Comparison of ENCODE assay signal across 8 cellular contexts in the genomic region with DNA sequence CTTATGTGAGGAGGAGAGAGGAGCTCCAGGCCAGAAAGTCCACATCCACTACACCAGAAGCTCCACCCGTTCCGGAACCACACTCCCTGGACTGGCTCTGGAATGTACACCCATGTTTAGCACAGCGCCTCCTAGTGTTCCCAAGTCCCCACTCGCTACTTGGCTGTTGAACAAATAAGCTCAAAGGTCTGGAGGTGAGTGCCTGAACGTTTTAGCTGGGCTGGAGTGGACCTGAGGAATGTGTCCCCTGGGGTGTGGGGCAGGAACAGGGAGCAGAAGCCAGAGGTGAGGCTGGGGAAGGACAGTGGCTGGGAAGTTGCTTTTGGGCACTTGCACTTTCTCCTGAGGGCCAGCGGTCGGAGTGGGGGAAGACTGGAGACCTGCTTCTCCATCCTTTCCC.
DNase-seq lines count a peak whose midpoint lies in the region; ATAC-seq, FAIRE-seq and TF ChIP-seq lines count a peak whose summit lies in the region.

No MANE protein-coding gene starts in this region.

- H3K4me3 ChIP-seq in BE2C (ENCODE audit: low read depth, low read length), result no peak overlapping the region
- no peak overlapping the region for H3K4me3 ChIP-seq in upper lobe of right lung

- H3K4me1 ChIP-seq in BE2C, result peaks cover 6% of the 10 kb centered on the region; the same call in 1 of the 2 replicates
- H3K4me1 ChIP-seq in upper lobe of right lung, result no peaks in the 10 kb centered on the region

- no peak for TF ChIP-seq POLR2A in H54 (IDR thresholded peaks at IDR 0.05; ENCODE audit: low read depth, low read length)

- TF ChIP-seq CTCF in BE2C (IDR thresholded peaks at IDR 0.05; ENCODE audit: low read depth, low read length), result peak; percentile 67
- TF ChIP-seq CTCF in upper lobe of right lung (IDR thresholded peaks at IDR 0.05), result no peak

- DNase-seq in BE2C, result peak; percentile 54
- DNase-seq in H54 (ENCODE audit: insufficient read length, low spot score), result peak; percentile 49
- peak; percentile 38 for DNase-seq in activated naive CD4-positive, alpha-beta T cell treated with anti-CD3 and anti-CD28 coated beads, Interleukin-2, amount 10 ng/mL, durations not matched to agents 7 days and 5 days
- DNase-seq in islet precursor cell, result peak; percentile 67
- DNase-seq in upper lobe of right lung, result no peak
- DNase-seq in NCI-H1436 treated with DMSO at 0.1 percent for 48 hours (lab: John Stamatoyannopoulos, UW), result no peak
- DNase-seq in ureter (ENCODE audit: low spot score), result no peak

- H3K4me3 Mint-ChIP-seq in activated naive CD4-positive, alpha-beta T cell treated with anti-CD3 and anti-CD28 coated beads, Interleukin-2, amount 10 ng/mL, durations not matched to agents 7 days and 5 days, result no peak overlapping the region

- H3K4me1 Mint-ChIP-seq in activated naive CD4-positive, alpha-beta T cell treated with anti-CD3 and anti-CD28 coated beads, Interleukin-2, amount 10 ng/mL, durations not matched to agents 7 days and 5 days, result no peaks in the 10 kb centered on the region

- no peak for FAIRE-seq in H54 (lab: Jason Lieb, UNC)

- H3K27ac Mint-ChIP-seq in activated naive CD4-positive, alpha-beta T cell treated with anti-CD3 and anti-CD28 coated beads, Interleukin-2, amount 10 ng/mL, durations not matched to agents 7 days and 5 days, result no peak overlapping the region

- H3K27me3 Mint-ChIP-seq in activated naive CD4-positive, alpha-beta T cell treated with anti-CD3 and anti-CD28 coated beads, Interleukin-2, amount 10 ng/mL, durations not matched to agents 7 days and 5 days, result peaks cover 11% of the 10 kb centered on the region

- no peaks in the 10 kb centered on the region for H3K9me3 Mint-ChIP-seq in activated naive CD4-positive, alpha-beta T cell treated with anti-CD3 and anti-CD28 coated beads, Interleukin-2, amount 10 ng/mL, durations not matched to agents 7 days and 5 days

- H3K27me3 ChIP-seq in BE2C (no peaks in the 10 kb centered on the region), upper lobe of right lung (no peaks in the 10 kb centered on the region)

- H3K27ac ChIP-seq in upper lobe of right lung, result no peak overlapping the region

- ATAC-seq in upper lobe of right lung, result peak; percentile 80
- ATAC-seq in HG03571 (IDR thresholded peaks at IDR 0.05; ENCODE audit: unreplicated experiment), result no peak

- H3K36me3 Mint-ChIP-seq in activated naive CD4-positive, alpha-beta T cell treated with anti-CD3 and anti-CD28 coated beads, Interleukin-2, amount 10 ng/mL, durations not matched to agents 7 days and 5 days, result no peaks in the 10 kb centered on the region

- H3K36me3 ChIP-seq in BE2C (no peaks in the 10 kb centered on the region; the same call in none of the 2 replicates), upper lobe of right lung (no peaks in the 10 kb centered on the region)

- intact Hi-C loops in upper lobe of right lung (cut with DNase I), result loop anchor here (5.0 to 10.0 kb wide), 2 partner anchors 145 to 378 kb away; no protein-coding TSS in a partner anchor

- CTCF ChIA-PET in activated naive CD4-positive, alpha-beta T cell treated with anti-CD3 and anti-CD28 coated beads, Interleukin-2, amount 10 ng/mL, durations not matched to agents 7 days and 5 days (lab: Charles Lee), result interaction anchor here (0.6 to 8.2 kb wide), 36 partner anchors 8 to 659 kb away, joined by 3 to 57 read pairs (median 4); partner anchors contain the start of gene STEAP1B

- H3K9me3 ChIP-seq in BE2C (no peaks in the 10 kb centered on the region), upper lobe of right lung (no peaks in the 10 kb centered on the region)

Comparison
In these comparisons a context has a peak if more than half of its experiments do, and no peak if none do; other contexts are left out.
1. DNase-seq: peak in BE2C (single experiment), H54 (single experiment), activated naive CD4-positive, alpha-beta T cell treated with anti-CD3 and anti-CD28 coated beads, Interleukin-2, amount 10 ng/mL, durations not matched to agents 7 days and 5 days (single experiment) and islet precursor cell (single experiment); none in upper lobe of right lung (single experiment), NCI-H1436 treated with DMSO at 0.1 percent for 48 hours (single experiment) and ureter (single experiment).